In genomic region chr10:16120563-16120962, GRCh38 we compare ENCODE assay signal across 3 cellular contexts.
TF ChIP-seq lines count a peak whose summit lies in the region.

No MANE protein-coding gene starts in this region.

TF ChIP-seq in WTC11, 78 proteins besides CTCF, POLR2A, EP300 and RAD21 (continues in another document):
- no peak for TF ChIP-seq FOXJ3 (CRISPR knock-in tag; IDR thresholded peaks at IDR 0.05; ENCODE audit: borderline replicate concordance)
- no peak for TF ChIP-seq MAX (CRISPR knock-in tag; IDR thresholded peaks at IDR 0.05)
- TF ChIP-seq E2F4 (CRISPR knock-in tag; IDR thresholded peaks at IDR 0.05; ENCODE audit: borderline replicate concordance, low read depth): no peak
- no peak for TF ChIP-seq IRF1 (CRISPR knock-in tag; IDR thresholded peaks at IDR 0.05)
- TF ChIP-seq SP1 (CRISPR knock-in tag; conservative IDR thresholded peaks at IDR 0.05): no peak
- no peak for TF ChIP-seq ZNF281 (CRISPR knock-in tag; IDR thresholded peaks at IDR 0.05)

TF ChIP-seq in H1, 55 proteins besides CTCF, POLR2A, EP300 and RAD21:
- no peak for TF ChIP-seq CHD7 (IDR thresholded peaks at IDR 0.05; ENCODE audit: insufficient replicate concordance, low read length)
- no peak for TF ChIP-seq CREB1 (IDR thresholded peaks at IDR 0.05)
- no peak for TF ChIP-seq CHD1 (IDR thresholded peaks at IDR 0.05; ENCODE audit: low read depth, low read length)
- no peak for TF ChIP-seq TEAD4 (IDR thresholded peaks at IDR 0.05; ENCODE audit: low read depth, low read length)
- TF ChIP-seq BRCA1 (IDR thresholded peaks at IDR 0.05; ENCODE audit: low read depth, low read length): no peak
- TF ChIP-seq SP1 (IDR thresholded peaks at IDR 0.05; ENCODE audit: low read depth, low read length): no peak
- no peak for TF ChIP-seq SUZ12 (IDR thresholded peaks at IDR 0.05; ENCODE audit: low read length)
- no peak for TF ChIP-seq TAF7 (optimal IDR thresholded peaks at IDR 0.05; ENCODE audit: borderline replicate concordance, low read depth, low read length)
- no peak for TF ChIP-seq RXRA (IDR thresholded peaks at IDR 0.05; ENCODE audit: insufficient read depth, low read depth, low read length)
- TF ChIP-seq YY1 (IDR thresholded peaks at IDR 0.05; ENCODE audit: low read depth, low read length): no peak
- TF ChIP-seq PHF8 (conservative IDR thresholded peaks at IDR 0.05; ENCODE audit: low read depth, low read length): no peak
- TF ChIP-seq RFX5 (IDR thresholded peaks at IDR 0.05; ENCODE audit: borderline replicate concordance, low read depth, low read length): no peak

TF ChIP-seq in neural cell, 6 proteins besides CTCF, POLR2A, EP300 and RAD21:
- TF ChIP-seq MXI1 (conservative IDR thresholded peaks at IDR 0.05; ENCODE audit: poor library complexity, severe bottlenecking): no peak
- no peak for TF ChIP-seq POLR2AphosphoS5 (IDR thresholded peaks at IDR 0.05)
- TF ChIP-seq REST (IDR thresholded peaks at IDR 0.05; ENCODE audit: borderline replicate concordance): no peak
- TF ChIP-seq EZH2 (IDR thresholded peaks at IDR 0.05; ENCODE audit: borderline replicate concordance, insufficient read depth, low read length, poor library complexity, severe bottlenecking): no peak
- no peak for TF ChIP-seq TAF1 (IDR thresholded peaks at IDR 0.05; ENCODE audit: low read depth)
- no peak for TF ChIP-seq SMC3 (conservative IDR thresholded peaks at IDR 0.05; ENCODE audit: poor library complexity)
TF ChIP-seq in neural cell: peak in this region for 0.
